In the genomic region with DNA sequence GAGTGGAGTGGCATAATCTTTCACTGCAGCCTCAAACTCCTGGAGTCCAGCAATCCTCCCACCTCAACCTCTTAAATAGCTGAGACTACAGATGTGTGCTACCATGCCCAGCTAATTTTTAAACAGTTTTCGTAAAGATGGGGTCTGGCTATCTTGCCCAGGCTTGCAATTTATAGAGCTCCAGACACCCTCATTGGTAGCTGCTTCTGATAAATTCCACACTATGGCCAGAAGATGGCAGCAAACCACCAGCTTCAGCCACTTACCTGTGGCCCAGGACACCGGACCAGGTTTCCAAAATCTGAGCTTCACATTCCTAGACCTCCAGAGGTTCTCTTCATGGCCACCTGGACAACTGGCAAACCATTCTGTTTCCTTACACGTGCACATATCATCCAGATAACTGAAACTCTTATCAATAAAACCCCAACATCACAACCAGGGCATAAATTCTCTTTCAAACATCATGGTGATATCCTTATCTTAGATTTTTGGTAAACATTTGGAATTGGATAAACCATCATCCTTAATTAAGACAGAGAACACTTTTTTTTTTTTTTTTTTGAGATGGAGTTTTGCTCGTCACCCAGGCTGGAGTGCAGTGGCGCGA, we compare ENCODE assay signal across 8 cellular contexts.
DNase-seq lines count a peak whose midpoint lies in the region; ATAC-seq lines count a peak whose summit lies in the region.

No MANE protein-coding gene starts in this region.

- no peak for ATAC-seq in GM18502 (IDR thresholded peaks at IDR 0.05; ENCODE audit: poor library complexity, unreplicated experiment)

- DNase-seq in NCI-H1105 treated with DMSO at 0.1 percent for 48 hours (lab: John Stamatoyannopoulos, UW), result peak; percentile 24
- DNase-seq in NCI-H1105 (lab: John Stamatoyannopoulos, UW), result no peak
- DNase-seq in NAMALWA (ENCODE audit: low spot score), result peak; percentile 66
- DNase-seq in activated CD4-positive, CD25-positive, alpha-beta regulatory T cell (lab: John Stamatoyannopoulos, UW), result peak; percentile 15 to 37 (median 30)
- peak; percentile 89 for DNase-seq in cerebellar cortex (ENCODE audit: low spot score)
- DNase-seq in kidney tubule cell (ENCODE audit: low spot score), result peak; percentile 76
- DNase-seq in stimulated activated CD4-positive, alpha-beta T cell treated with anti-CD3 and anti-CD28 coated beads, Interleukin-4, amount 100 ng/mL, for 4 hours, result peak; percentile 31 to 56
